In the genomic region with DNA sequence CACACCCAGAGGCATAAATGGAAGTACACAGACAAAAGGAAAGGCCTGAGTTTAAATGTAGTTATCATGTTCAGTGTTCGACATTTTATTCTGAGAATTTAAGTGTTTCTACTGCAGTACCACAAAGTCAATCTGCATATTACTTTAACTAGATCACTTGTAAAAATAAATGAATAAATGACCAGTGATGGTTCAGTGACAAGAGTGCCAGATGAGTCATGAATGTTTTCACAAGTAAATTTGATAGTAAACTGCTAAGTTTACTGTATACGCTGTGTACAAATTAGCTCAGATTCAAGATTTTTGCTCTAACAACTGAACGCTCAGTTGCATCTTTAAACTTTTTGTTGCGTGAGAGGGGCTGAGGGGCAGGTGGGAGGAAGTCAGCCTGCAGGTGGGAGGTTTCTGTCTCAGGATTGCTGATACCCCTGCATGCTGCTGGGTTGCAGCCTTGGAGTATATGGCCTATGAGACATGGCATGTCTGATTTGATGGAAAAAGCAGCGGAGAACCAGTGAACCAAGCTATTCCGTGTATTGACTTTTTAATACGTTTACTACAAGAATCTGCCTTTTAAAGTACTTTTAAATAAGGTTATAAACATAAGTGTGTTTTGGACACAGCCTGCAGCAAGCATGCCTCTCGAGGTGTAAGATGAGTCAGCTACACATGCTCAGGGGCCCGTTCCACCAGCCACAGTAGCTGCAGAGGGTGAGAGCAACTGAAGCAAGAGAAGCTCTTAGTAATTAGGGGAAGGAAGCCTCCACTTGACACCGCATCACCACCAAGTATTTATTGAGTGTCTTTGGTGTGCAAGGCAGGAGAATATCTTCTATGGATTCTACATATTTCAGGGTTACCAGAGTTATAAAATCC, we compare ENCODE assay signal across 9 cellular contexts.
DNase-seq lines count a peak whose midpoint lies in the region; ATAC-seq, FAIRE-seq and TF ChIP-seq lines count a peak whose summit lies in the region.
"Had no signal": no experiment of that assay in that cellular context is flagged by ENCODE, and none has a peak within 500 bp of the region (broad histone marks: within the 10 kb centered on the region; RNA-seq: fewer than 3 reads in every experiment).

No MANE protein-coding gene starts in this region.

- intact Hi-C loops in transverse colon (cut with DNase I; ENCODE audit: low total_unique reads) = no loop called here

- H3K4me1 ChIP-seq in ACC112 (ENCODE audit: control insufficient read depth, insufficient read depth, low read length, unreplicated experiment) (peaks cover 42% of the 10 kb centered on the region), transverse colon (peaks cover 21 to 55% (median 41%) of the 10 kb centered on the region in 4 donors), MM.1S (ENCODE audit: low read length) (no peaks in the 10 kb centered on the region)

- ATAC-seq in GM19395 (IDR thresholded peaks at IDR 0.05; ENCODE audit: unreplicated experiment) (peak; percentile 91), HG03439 (IDR thresholded peaks at IDR 0.05; ENCODE audit: unreplicated experiment) (peak; percentile 75)
- ATAC-seq: pancreas had no signal

- no peak for TF ChIP-seq CTCF in cardiac fibroblast (IDR thresholded peaks at IDR 0.05; ENCODE audit: low read depth, low read length)
- no peak for TF ChIP-seq CTCF in transverse colon (IDR thresholded peaks at IDR 0.05)
- TF ChIP-seq CTCF in MM.1S (IDR thresholded peaks at IDR 0.05; ENCODE audit: low read length) = no peak

- H2AFZ ChIP-seq in ACC112 (ENCODE audit: low read length, unreplicated experiment) (no peak overlapping the region), MM.1S (ENCODE audit: low read length) (no peak overlapping the region)

- no peak for TF ChIP-seq EP300 in transverse colon (IDR thresholded peaks at IDR 0.05; ENCODE audit: low read depth)

- H3K4me3 ChIP-seq in ACC112 (ENCODE audit: low read depth, low read length) = no peak overlapping the region
- H3K4me3 ChIP-seq in cardiac fibroblast (replicated peaks in 1 of 2; ENCODE audit: low read depth in 2 of 2, low read length in 2 of 2) = no peak overlapping the region
- H3K4me3 ChIP-seq in transverse colon = no peak overlapping the region
- no peak overlapping the region for H3K4me3 ChIP-seq in MM.1S (ENCODE audit: low read length)
- H3K4me3 ChIP-seq: pancreas had no signal

- DNase-seq in cardiac fibroblast (ENCODE audit: low read depth in 2 of 2) (peak; percentile 17 to 21), transverse colon (no peak), H54 (ENCODE audit: insufficient read length, low spot score) (no peak), MM.1S (no peak), NCI-H774 (lab: John Stamatoyannopoulos, UW) (no peak)

- H3F3A ChIP-seq in MM.1S (ENCODE audit: insufficient read depth, low read length) = no peaks in the 10 kb centered on the region

- H3K27ac ChIP-seq in ACC112 (ENCODE audit: low read depth, low read length) (peak overlapping the region; percentile 32; the same call in 1 of the 2 replicates), transverse colon (peak overlapping the region; percentile 78 to 86 (median 82)), MM.1S (ENCODE audit: low read length) (no peak overlapping the region)

- FAIRE-seq in H54 (lab: Jason Lieb, UNC) = no peak
- FAIRE-seq: pancreas had no signal

- H3K27me3 ChIP-seq in ACC112 (ENCODE audit: insufficient read depth, low read length) = no peaks in the 10 kb centered on the region
- no peaks in the 10 kb centered on the region for H3K27me3 ChIP-seq in transverse colon
- H3K27me3 ChIP-seq in MM.1S (replicated peaks; ENCODE audit: insufficient read depth, low read length) = no peaks in the 10 kb centered on the region
- H3K27me3 ChIP-seq: pancreas had no signal

- H3K79me2 ChIP-seq in ACC112 (ENCODE audit: control insufficient read depth, insufficient read depth, low read length, unreplicated experiment) (no peaks in the 10 kb centered on the region), MM.1S (ENCODE audit: low read length) (no peaks in the 10 kb centered on the region)

- TF ChIP-seq POLR2A in transverse colon (IDR thresholded peaks at IDR 0.05) (no peak), H54 (IDR thresholded peaks at IDR 0.05; ENCODE audit: low read depth, low read length) (no peak)

- no peaks in the 10 kb centered on the region for H3K9me3 ChIP-seq in transverse colon
- H3K9me3 ChIP-seq in MM.1S (replicated peaks; ENCODE audit: insufficient read depth, low read length) = no peaks in the 10 kb centered on the region
- H3K9me3 ChIP-seq: pancreas had no signal

- no peak overlapping the region for H3K4me2 ChIP-seq in MM.1S (ENCODE audit: low read depth, low read length)

- in situ Hi-C loops in transverse colon (cut with MboI; ENCODE audit: low pct_ligation_motif_present in 1 of 4, low pct_unique_long_range_greater_than_20kb in 1 of 4, low sequenced_read_pairs in 3 of 4) = no loop called here

- no peaks in the 10 kb centered on the region for H3K9me2 ChIP-seq in MM.1S (replicated peaks; ENCODE audit: insufficient read depth, low read length)

- H3K9ac ChIP-seq in MM.1S (ENCODE audit: low read length) = no peak overlapping the region

- H4K20me1 ChIP-seq in MM.1S (ENCODE audit: insufficient read depth, low read length) = no peaks in the 10 kb centered on the region

- H3K36me3 ChIP-seq in ACC112 (ENCODE audit: insufficient read depth, low read length) = no peaks in the 10 kb centered on the region
- H3K36me3 ChIP-seq in transverse colon = no peaks in the 10 kb centered on the region
- H3K36me3 ChIP-seq in MM.1S (replicated peaks; ENCODE audit: insufficient read depth, low read length) = no peaks in the 10 kb centered on the region
- H3K36me3 ChIP-seq: pancreas had no signal

- 63 to 78% methylated on average over 4 to 10 of the region's 10 CpGs for WGBS in transverse colon (ENCODE audit: low coverage in 1 of 2), 2 donors

Comparison
In these comparisons a context has a peak if more than half of its experiments do, and no peak if none do; other contexts are left out.
1. DNase-seq: peak in cardiac fibroblast (2 of 2); none in transverse colon (single experiment), H54 (single experiment), MM.1S (single experiment) and NCI-H774 (single experiment).